ENCODE assay signal across 8 cellular contexts in genomic region chr5:125484272-125485002, GRCh38.
A peak's percentile ranks its signal among the peaks of the same experiment; 100 is the strongest.
DNase-seq lines count a peak whose midpoint lies in the region; ATAC-seq and TF ChIP-seq lines count a peak whose summit lies in the region.

No MANE protein-coding gene starts in this region.

- no peaks in the 10 kb centered on the region for H3K36me3 ChIP-seq in gastroesophageal sphincter
- no peaks in the 10 kb centered on the region for H3K36me3 ChIP-seq in ovary

- H3K27ac ChIP-seq in gastroesophageal sphincter: peak overlapping the region; percentile 86 to 97 (median 90)
- H3K27ac ChIP-seq in ovary: no peak overlapping the region

- CTCF ChIA-PET in activated CD8-positive, alpha-beta memory T cell treated with anti-CD3 and anti-CD28 coated beads, Interleukin-2, amount 10 ng/mL, durations not matched to agents 7 days and 5 days (lab: Charles Lee): no interaction called here

- H3K4me1 ChIP-seq in gastroesophageal sphincter (peaks cover 18 to 55% (median 20%) of the 10 kb centered on the region in 3 donors), ovary (ENCODE audit: insufficient read depth) (peaks cover 9% of the 10 kb centered on the region)

- no peaks in the 10 kb centered on the region for H3K36me3 Mint-ChIP-seq in activated CD8-positive, alpha-beta memory T cell treated with anti-CD3 and anti-CD28 coated beads, Interleukin-2, amount 10 ng/mL, durations not matched to agents 7 days and 5 days

- ATAC-seq in gastroesophageal sphincter (peak; percentile 88), GM19467 (IDR thresholded peaks at IDR 0.05; ENCODE audit: unreplicated experiment) (no peak)
- ATAC-seq in stimulated activated naive CD8-positive, alpha-beta T cell treated with anti-CD3 and anti-CD28 coated beads, Interleukin-15, Interleukin-2, amounts not matched to agents 100 U/mL and 50 U/mL, for 24 hours: no peak
- ATAC-seq in activated CD8-positive, alpha-beta memory T cell treated with anti-CD3 and anti-CD28 coated beads, Interleukin-2, amount 10 ng/mL, durations not matched to agents 7 days and 5 days: no peak

- H3K4me3 ChIP-seq in gastroesophageal sphincter: peak overlapping the region; percentile 8 to 12
- no peak overlapping the region for H3K4me3 ChIP-seq in ovary

- H3K27ac Mint-ChIP-seq in activated CD8-positive, alpha-beta memory T cell treated with anti-CD3 and anti-CD28 coated beads, Interleukin-2, amount 10 ng/mL, durations not matched to agents 7 days and 5 days: no peak overlapping the region

- TF ChIP-seq CTCF in gastroesophageal sphincter (IDR thresholded peaks at IDR 0.05): no peak
- TF ChIP-seq CTCF in ovary (IDR thresholded peaks at IDR 0.05): no peak

- no peaks in the 10 kb centered on the region for H3K27me3 ChIP-seq in gastroesophageal sphincter
- H3K27me3 ChIP-seq in ovary: no peaks in the 10 kb centered on the region

- no peaks in the 10 kb centered on the region for H3K9me3 Mint-ChIP-seq in activated CD8-positive, alpha-beta memory T cell treated with anti-CD3 and anti-CD28 coated beads, Interleukin-2, amount 10 ng/mL, durations not matched to agents 7 days and 5 days (ENCODE audit: low read depth)

- H3K4me1 Mint-ChIP-seq in activated CD8-positive, alpha-beta memory T cell treated with anti-CD3 and anti-CD28 coated beads, Interleukin-2, amount 10 ng/mL, durations not matched to agents 7 days and 5 days: no peaks in the 10 kb centered on the region

- TF ChIP-seq EP300 in gastroesophageal sphincter (IDR thresholded peaks at IDR 0.05) (peak; percentile 26), ovary (IDR thresholded peaks at IDR 0.05) (no peak)

- H3K9me3 ChIP-seq in gastroesophageal sphincter: no peaks in the 10 kb centered on the region
- no peaks in the 10 kb centered on the region for H3K9me3 ChIP-seq in ovary

- intact Hi-C loops in ovary (cut with DNase I): no loop called here

- no peak overlapping the region for H3K4me3 Mint-ChIP-seq in activated CD8-positive, alpha-beta memory T cell treated with anti-CD3 and anti-CD28 coated beads, Interleukin-2, amount 10 ng/mL, durations not matched to agents 7 days and 5 days

- DNase-seq in HuH-7 (ENCODE audit: low spot score) (peak; percentile 14), SK-N-DZ (ENCODE audit: low spot score) (peak; percentile 86), ovary (peak; percentile 46 to 75 (median 53)), activated gamma-delta T cell (lab: John Stamatoyannopoulos, UW) (no peak)
- DNase-seq in stimulated activated naive CD8-positive, alpha-beta T cell treated with anti-CD3 and anti-CD28 coated beads, Interleukin-15, Interleukin-2, amounts not matched to agents 100 U/mL and 50 U/mL, for 24 hours: no peak
- no peak for DNase-seq in activated CD8-positive, alpha-beta memory T cell treated with anti-CD3 and anti-CD28 coated beads, Interleukin-2, amount 10 ng/mL, durations not matched to agents 7 days and 5 days

- TF ChIP-seq POLR2A in gastroesophageal sphincter (IDR thresholded peaks at IDR 0.05) (no peak), ovary (IDR thresholded peaks at IDR 0.05) (no peak)

- WGBS in gastroesophageal sphincter (ENCODE audit: low coverage in 1 of 2), 2 donors: 0 to 4% methylated on average over 4 to 8 of the region's 8 CpGs
- 2 to 3% (median 3%) methylated on average over 8 of the region's 8 CpGs for WGBS in ovary, 3 donors

- no peaks in the 10 kb centered on the region for H3K27me3 Mint-ChIP-seq in activated CD8-positive, alpha-beta memory T cell treated with anti-CD3 and anti-CD28 coated beads, Interleukin-2, amount 10 ng/mL, durations not matched to agents 7 days and 5 days

Comparison
In these comparisons a context has a peak if more than half of its experiments do, and no peak if none do; other contexts are left out.
1. DNase-seq: peak in HuH-7 (single experiment), SK-N-DZ (single experiment) and ovary (5 of 5); none in stimulated activated naive CD8-positive, alpha-beta T cell treated with anti-CD3 and anti-CD28 coated beads, Interleukin-15, Interleukin-2, amounts not matched to agents 100 U/mL and 50 U/mL, for 24 hours (single experiment), activated gamma-delta T cell (single experiment) and activated CD8-positive, alpha-beta memory T cell treated with anti-CD3 and anti-CD28 coated beads, Interleukin-2, amount 10 ng/mL, durations not matched to agents 7 days and 5 days (single experiment).
2. H3K27ac ChIP-seq: peak in gastroesophageal sphincter (4 of 4); none in ovary (0 of 2).